10 cellular contexts compared by ENCODE assay signal in genomic region chr10:61744469-61744868, GRCh38.
DNase-seq lines count a peak whose midpoint lies in the region; ATAC-seq and TF ChIP-seq lines count a peak whose summit lies in the region.
"Had no signal": no experiment of that assay in that cellular context is flagged by ENCODE, and none has a peak within 500 bp of the region (broad histone marks: within the 10 kb centered on the region; RNA-seq: fewer than 3 reads in every experiment).

No MANE protein-coding gene starts in this region.

- no peaks in the 10 kb centered on the region for H3K36me3 Mint-ChIP-seq in activated naive CD4-positive, alpha-beta T cell treated with anti-CD3 and anti-CD28 coated beads, Interleukin-2, amount 10 ng/mL, durations not matched to agents 7 days and 5 days
- no peaks in the 10 kb centered on the region for H3K36me3 Mint-ChIP-seq in activated T-helper 17 cell treated with anti-CD3 and anti-CD28 coated beads, Interleukin-2, amount 50 U/mL, for 72 hours (ENCODE audit: low read depth)
- H3K36me3 Mint-ChIP-seq in osteocyte (ENCODE audit: unreplicated experiment): no peaks in the 10 kb centered on the region

- peak; percentile 40 for ATAC-seq in activated T-helper 17 cell treated with anti-CD3 and anti-CD28 coated beads, Interleukin-2, amount 50 U/mL, for 72 hours (replicated peaks)
- ATAC-seq in HG03095 (IDR thresholded peaks at IDR 0.05; ENCODE audit: unreplicated experiment): no peak
- ATAC-seq in HG03045 (IDR thresholded peaks at IDR 0.05; ENCODE audit: unreplicated experiment): no peak

- H3K4me1 Mint-ChIP-seq in activated naive CD4-positive, alpha-beta T cell treated with anti-CD3 and anti-CD28 coated beads, Interleukin-2, amount 10 ng/mL, durations not matched to agents 7 days and 5 days: no peaks in the 10 kb centered on the region
- H3K4me1 Mint-ChIP-seq in activated T-helper 17 cell treated with anti-CD3 and anti-CD28 coated beads, Interleukin-2, amount 50 U/mL, for 72 hours: no peaks in the 10 kb centered on the region
- H3K4me1 Mint-ChIP-seq in osteocyte (ENCODE audit: unreplicated experiment): peaks cover 37% of the 10 kb centered on the region

- H3K27me3 Mint-ChIP-seq in activated naive CD4-positive, alpha-beta T cell treated with anti-CD3 and anti-CD28 coated beads, Interleukin-2, amount 10 ng/mL, durations not matched to agents 7 days and 5 days: peaks cover 12% of the 10 kb centered on the region
- peaks cover 8% of the 10 kb centered on the region for H3K27me3 Mint-ChIP-seq in activated T-helper 17 cell treated with anti-CD3 and anti-CD28 coated beads, Interleukin-2, amount 50 U/mL, for 72 hours
- H3K27me3 Mint-ChIP-seq in osteocyte (ENCODE audit: unreplicated experiment): no peaks in the 10 kb centered on the region

- H3K4me3 Mint-ChIP-seq in activated naive CD4-positive, alpha-beta T cell treated with anti-CD3 and anti-CD28 coated beads, Interleukin-2, amount 10 ng/mL, durations not matched to agents 7 days and 5 days: no peak overlapping the region
- no peak overlapping the region for H3K4me3 Mint-ChIP-seq in activated T-helper 17 cell treated with anti-CD3 and anti-CD28 coated beads, Interleukin-2, amount 50 U/mL, for 72 hours
- H3K4me3 Mint-ChIP-seq in osteocyte (ENCODE audit: unreplicated experiment): no peak overlapping the region

- TF ChIP-seq CTCF in osteocyte (IDR thresholded peaks at IDR 0.05): peak; percentile 34

- CTCF ChIA-PET in activated naive CD4-positive, alpha-beta T cell treated with anti-CD3 and anti-CD28 coated beads, Interleukin-2, amount 10 ng/mL, durations not matched to agents 7 days and 5 days (lab: Charles Lee): interaction anchor here (0.6 kb wide), 2 partner anchors 121 to 134 kb away, joined by 3 read pairs; no protein-coding TSS in a partner anchor

- peaks cover 4% of the 10 kb centered on the region for H3K9me3 Mint-ChIP-seq in activated naive CD4-positive, alpha-beta T cell treated with anti-CD3 and anti-CD28 coated beads, Interleukin-2, amount 10 ng/mL, durations not matched to agents 7 days and 5 days
- peaks cover 6% of the 10 kb centered on the region for H3K9me3 Mint-ChIP-seq in activated T-helper 17 cell treated with anti-CD3 and anti-CD28 coated beads, Interleukin-2, amount 50 U/mL, for 72 hours
- peaks cover 15% of the 10 kb centered on the region for H3K9me3 Mint-ChIP-seq in osteocyte (ENCODE audit: unreplicated experiment)

- H3K27ac Mint-ChIP-seq in activated naive CD4-positive, alpha-beta T cell treated with anti-CD3 and anti-CD28 coated beads, Interleukin-2, amount 10 ng/mL, durations not matched to agents 7 days and 5 days: no peak overlapping the region
- H3K27ac Mint-ChIP-seq in activated T-helper 17 cell treated with anti-CD3 and anti-CD28 coated beads, Interleukin-2, amount 50 U/mL, for 72 hours: no peak overlapping the region
- H3K27ac Mint-ChIP-seq in osteocyte (ENCODE audit: unreplicated experiment): no peak overlapping the region

- peak; percentile 34 for DNase-seq in activated naive CD4-positive, alpha-beta T cell treated with anti-CD3 and anti-CD28 coated beads, Interleukin-2, amount 10 ng/mL, durations not matched to agents 7 days and 5 days
- DNase-seq in activated naive CD4-positive, alpha-beta T cell treated with Interleukin-2 at 50 U/mL for 16 hours: no peak
- DNase-seq in osteocyte (ENCODE audit: extremely low spot score, unreplicated experiment): no peak
- DNase-seq in DMS79 treated with DMSO at 0.1 percent for 48 hours (lab: John Stamatoyannopoulos, UW): no peak
- DNase-seq: activated CD4-positive, alpha-beta T cell treated with anti-CD3 and anti-CD28 coated beads, Interleukin-2, amount 50 U/mL, for 1 hour; NCI-H1694 treated with DMSO at 0.1 percent for 48 hours had no signal

- TF ChIP-seq EP300 in Ishikawa (IDR thresholded peaks at IDR 0.05; ENCODE audit: borderline replicate concordance): no peak

- TF ChIP-seq RAD21 in Ishikawa (IDR thresholded peaks at IDR 0.05; ENCODE audit: low read depth): peak; percentile 33; the same call in 1 of the 2 replicates

TF ChIP-seq in Ishikawa, 13 proteins besides CTCF, POLR2A, EP300 and RAD21:
- TF ChIP-seq FOXM1 (IDR thresholded peaks at IDR 0.05; ENCODE audit: borderline replicate concordance, low read depth) (no peak), NFIC (IDR thresholded peaks at IDR 0.05) (no peak), TCF12 (IDR thresholded peaks at IDR 0.05; ENCODE audit: low read depth) (no peak), TEAD4 (IDR thresholded peaks at IDR 0.05) (no peak)
